35 cellular contexts compared by ENCODE assay signal in genomic region chr4:47418147-47418546, GRCh38.
"Had no signal": no experiment of that assay in that cellular context is flagged by ENCODE, and none has a peak within 500 bp of the region (broad histone marks: within the 10 kb centered on the region; RNA-seq: fewer than 3 reads in every experiment).

No MANE protein-coding gene starts in this region.

- H3K4me1 Mint-ChIP-seq: activated CD4-positive, alpha-beta T cell treated with anti-CD3 and anti-CD28 coated beads for 36 hours; activated CD4-positive, alpha-beta T cell treated with anti-CD3 and anti-CD28 coated beads, Interleukin-2, amount 10 ng/mL, durations not matched to agents 24 days and 14 days; activated CD8-positive, alpha-beta memory T cell treated with anti-CD3 and anti-CD28 coated beads, Interleukin-2, amount 10 ng/mL, durations not matched to agents 7 days and 5 days; activated naive CD4-positive, alpha-beta T cell treated with anti-CD3 and anti-CD28 coated beads, Interleukin-2, amount 10 ng/mL, durations not matched to agents 7 days and 5 days had no signal

- H3K4me1 ChIP-seq: adrenal gland, body of pancreas, foreskin keratinocyte, gastrocnemius medialis, heart left ventricle had no signal

- DNase-seq: activated CD4-positive, alpha-beta memory T cell treated with anti-CD3 and anti-CD28 coated beads for 36 hours; activated CD4-positive, alpha-beta T cell treated with anti-CD3 and anti-CD28 coated beads for 36 hours; activated CD4-positive, alpha-beta T cell treated with anti-CD3 and anti-CD28 coated beads, Interleukin-2, amount 10 ng/mL, durations not matched to agents 24 days and 14 days; activated CD4-positive, CD25-positive, alpha-beta regulatory T cell; activated CD4-positive, CD25-positive, alpha-beta regulatory T cell treated with anti-CD3 and anti-CD28 coated beads, Interleukin-2, amount 50 U/mL, for 72 hours; activated CD8-positive, alpha-beta memory T cell treated with anti-CD3 and anti-CD28 coated beads, Interleukin-2, amount 10 ng/mL, durations not matched to agents 7 days and 5 days; activated CD8-positive, alpha-beta memory T cell treated with anti-CD3 and anti-CD28 coated beads, Interleukin-2, amount 50 U/mL, for 4 hours; activated CD8-positive, alpha-beta T cell treated with anti-CD3 and anti-CD28 coated beads, Interleukin-2, amount 10 ng/mL, durations not matched to agents 7 days and 5 days; activated gamma-delta T cell; activated naive CD4-positive, alpha-beta T cell; activated naive CD4-positive, alpha-beta T cell treated with anti-CD3 and anti-CD28 coated beads, Interleukin-2, amount 10 ng/mL, durations not matched to agents 7 days and 5 days; activated T-cell treated with anti-CD3 and anti-CD28 coated beads for 4 hours; activated T-cell treated with anti-CD3 and anti-CD28 coated beads, Interleukin-2, amount 50 U/mL, for 24 hours; activated T-cell treated with anti-CD3 and anti-CD28 coated beads, Interleukin-2, amount 50 U/mL, for 72 hours; adrenal gland; amygdala; aorta; body of pancreas; central memory CD4-positive, alpha-beta T cell; cerebellar nuclear complex; dorsolateral prefrontal cortex; effector memory CD4-positive, alpha-beta T cell; endodermal cell; foreskin keratinocyte; gastrocnemius medialis; glutamatergic neuron; heart left ventricle; T-helper 1 cell; T-helper 17 cell; T1000 had no signal

- H3K9me3 ChIP-seq: adrenal gland, body of pancreas, gastrocnemius medialis, heart left ventricle had no signal

- H3K36me3 Mint-ChIP-seq: activated CD4-positive, alpha-beta memory T cell treated with anti-CD3 and anti-CD28 coated beads for 36 hours; activated CD8-positive, alpha-beta memory T cell treated with anti-CD3 and anti-CD28 coated beads, Interleukin-2, amount 10 ng/mL, durations not matched to agents 7 days and 5 days; activated naive CD4-positive, alpha-beta T cell treated with anti-CD3 and anti-CD28 coated beads, Interleukin-2, amount 10 ng/mL, durations not matched to agents 7 days and 5 days; activated naive CD8-positive, alpha-beta T cell had no signal

- H3K27me3 ChIP-seq: adrenal gland, body of pancreas, cardiac muscle cell, dorsolateral prefrontal cortex, gastrocnemius medialis, heart left ventricle had no signal

- H3K4me3 Mint-ChIP-seq: activated CD4-positive, alpha-beta memory T cell treated with anti-CD3 and anti-CD28 coated beads for 36 hours; activated CD4-positive, alpha-beta T cell treated with anti-CD3 and anti-CD28 coated beads for 36 hours; activated CD4-positive, alpha-beta T cell treated with anti-CD3 and anti-CD28 coated beads, Interleukin-2, amount 10 ng/mL, durations not matched to agents 24 days and 14 days; activated CD8-positive, alpha-beta memory T cell treated with anti-CD3 and anti-CD28 coated beads, Interleukin-2, amount 10 ng/mL, durations not matched to agents 7 days and 5 days; activated CD8-positive, alpha-beta T cell treated with anti-CD3 and anti-CD28 coated beads, Interleukin-2, amount 10 ng/mL, durations not matched to agents 7 days and 5 days; activated naive CD4-positive, alpha-beta T cell treated with anti-CD3 and anti-CD28 coated beads, Interleukin-2, amount 10 ng/mL, durations not matched to agents 7 days and 5 days; activated naive CD8-positive, alpha-beta T cell; activated T-cell treated with anti-CD3 and anti-CD28 coated beads, Interleukin-2, amount 50 U/mL, for 24 hours; activated T-cell treated with anti-CD3 and anti-CD28 coated beads, Interleukin-2, amount 50 U/mL, for 72 hours; dendritic cell treated with granulocyte-macrophage colony-stimulating factor and Interleukin-4, amounts not matched to agents 40 ng/mL and 50 ng/mL, for 4 days; endodermal cell; T-helper 17 cell; T-helper 2 cell treated with Interferon-gamma antibody and Interleukin-4, amounts not matched to agents 5 μg/mL and 100 μg/mL, for 36 hours had no signal

- H3K36me3 ChIP-seq: adrenal gland, cardiac muscle cell, gastrocnemius medialis, heart left ventricle had no signal

- H3K27ac ChIP-seq: adrenal gland, body of pancreas, cardiac muscle cell, coronary artery, foreskin keratinocyte, gastrocnemius medialis, heart left ventricle had no signal

- H3K9me3 Mint-ChIP-seq: activated CD4-positive, alpha-beta memory T cell treated with anti-CD3 and anti-CD28 coated beads for 36 hours; activated CD4-positive, alpha-beta T cell treated with anti-CD3 and anti-CD28 coated beads, Interleukin-2, amount 10 ng/mL, durations not matched to agents 24 days and 14 days; activated naive CD4-positive, alpha-beta T cell treated with anti-CD3 and anti-CD28 coated beads, Interleukin-2, amount 10 ng/mL, durations not matched to agents 7 days and 5 days; activated T-cell treated with anti-CD3 and anti-CD28 coated beads, Interleukin-2, amount 50 U/mL, for 24 hours; dendritic cell treated with granulocyte-macrophage colony-stimulating factor and Interleukin-4, amounts not matched to agents 40 ng/mL and 50 ng/mL, for 4 days; endodermal cell; T-helper 2 cell treated with Interferon-gamma antibody and Interleukin-4, amounts not matched to agents 5 μg/mL and 100 μg/mL, for 36 hours had no signal

- H3K27ac Mint-ChIP-seq: activated CD4-positive, alpha-beta memory T cell treated with anti-CD3 and anti-CD28 coated beads for 36 hours; activated CD4-positive, alpha-beta T cell treated with anti-CD3 and anti-CD28 coated beads for 36 hours; activated CD4-positive, alpha-beta T cell treated with anti-CD3 and anti-CD28 coated beads, Interleukin-2, amount 10 ng/mL, durations not matched to agents 24 days and 14 days; activated CD8-positive, alpha-beta memory T cell treated with anti-CD3 and anti-CD28 coated beads, Interleukin-2, amount 10 ng/mL, durations not matched to agents 7 days and 5 days; activated CD8-positive, alpha-beta T cell treated with anti-CD3 and anti-CD28 coated beads, Interleukin-2, amount 10 ng/mL, durations not matched to agents 7 days and 5 days; activated naive CD4-positive, alpha-beta T cell treated with anti-CD3 and anti-CD28 coated beads, Interleukin-2, amount 10 ng/mL, durations not matched to agents 7 days and 5 days; activated naive CD8-positive, alpha-beta T cell; activated T-cell treated with anti-CD3 and anti-CD28 coated beads, Interleukin-2, amount 50 U/mL, for 24 hours; activated T-cell treated with anti-CD3 and anti-CD28 coated beads, Interleukin-2, amount 50 U/mL, for 72 hours; dendritic cell treated with granulocyte-macrophage colony-stimulating factor and Interleukin-4, amounts not matched to agents 40 ng/mL and 50 ng/mL, for 4 days; endodermal cell; T-helper 17 cell; T-helper 2 cell treated with Interferon-gamma antibody and Interleukin-4, amounts not matched to agents 5 μg/mL and 100 μg/mL, for 36 hours had no signal

- H3K27me3 Mint-ChIP-seq: dendritic cell treated with granulocyte-macrophage colony-stimulating factor and Interleukin-4, amounts not matched to agents 40 ng/mL and 50 ng/mL, for 4 days had no signal

- H3K4me3 ChIP-seq: adrenal gland, body of pancreas, cardiac muscle cell, coronary artery, dorsolateral prefrontal cortex, gastrocnemius medialis, heart left ventricle had no signal
